28 cellular contexts compared by ENCODE assay signal in genomic region chr10:108323274-108323798, GRCh38.
"Had no signal": no experiment of that assay in that cellular context is flagged by ENCODE, and none has a peak within 500 bp of the region (broad histone marks: within the 10 kb centered on the region; RNA-seq: fewer than 3 reads in every experiment).

No MANE protein-coding gene starts in this region.

- H3K9ac ChIP-seq: KMS-11, SK-N-SH had no signal

- H3K4me1 ChIP-seq: breast epithelium had no signal

- H3K27me3 ChIP-seq: breast epithelium, MG63, SJCRH30 had no signal

- H3K9me3 ChIP-seq: breast epithelium, MG63, SJCRH30, SK-N-SH had no signal

- H3K4me2 ChIP-seq: KMS-11, SK-N-SH had no signal

- H3K36me3 ChIP-seq: breast epithelium, MG63, SJCRH30 had no signal

- DNase-seq: activated CD4-positive, alpha-beta memory T cell treated with anti-CD3 and anti-CD28 coated beads, Interleukin-2, amount 10 ng/mL, durations not matched to agents 7 days and 5 days; activated CD4-positive, alpha-beta T cell treated with anti-CD3 and anti-CD28 coated beads for 36 hours; activated CD4-positive, alpha-beta T cell treated with anti-CD3 and anti-CD28 coated beads, Interleukin-2, amount 50 U/mL, for 1 hour; activated gamma-delta T cell; activated T-cell treated with anti-CD3 and anti-CD28 coated beads for 4 hours; activated T-cell treated with anti-CD3 and anti-CD28 coated beads, Interleukin-2, amount 50 U/mL, for 48 hours; aorta; central memory CD4-positive, alpha-beta T cell; MG63; MV-4-11; NCI-H1105; NCI-H1436; NCI-H1694 treated with DMSO at 0.1 percent for 48 hours; NCI-H2029 treated with DMSO at 0.1 percent for 48 hours; NCI-H446; NCI-H524; NCI-H748 treated with DMSO at 0.1 percent for 48 hours; OCI-M1; Right ventricle myocardium superior; SK-N-SH; T-helper 1 cell had no signal

- H3K27ac ChIP-seq: breast epithelium, KMS-11, RWPE1, SJCRH30, VCaP had no signal

- ATAC-seq: activated CD4-positive, alpha-beta T cell treated with anti-CD3 and anti-CD28 coated beads for 36 hours; activated T-helper 17 cell treated with anti-CD3 and anti-CD28 coated beads, Interleukin-2, amount 50 U/mL, for 72 hours; Panc1 had no signal

- H3K4me3 ChIP-seq: breast epithelium, MG63, SJCRH30 had no signal
